8 cellular contexts compared by ENCODE assay signal in the genomic region with DNA sequence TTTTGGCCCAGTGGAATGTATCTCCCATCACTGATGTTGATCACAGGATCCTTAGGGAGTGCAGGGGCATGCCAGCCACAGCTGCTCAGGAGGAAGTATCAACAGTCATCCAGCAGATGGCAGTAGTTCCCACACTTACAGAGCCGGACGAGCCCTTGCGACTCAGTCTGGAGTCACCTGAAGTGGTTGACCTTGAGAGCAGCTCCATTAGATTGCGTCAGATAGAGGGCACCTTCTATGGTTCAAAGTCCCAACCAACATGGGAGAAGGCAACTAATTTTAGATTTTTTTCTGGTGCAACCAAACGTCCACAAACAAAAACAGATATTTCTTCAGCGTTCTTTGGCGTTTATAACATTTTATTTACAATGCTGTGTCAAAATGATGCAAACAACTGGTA.
DNase-seq lines count a peak whose midpoint lies in the region; ATAC-seq and TF ChIP-seq lines count a peak whose summit lies in the region.

No MANE protein-coding gene starts in this region.

- H4K20me1 ChIP-seq in SK-N-SH (ENCODE audit: insufficient read depth) = no peaks in the 10 kb centered on the region
- H4K20me1 ChIP-seq in smooth muscle cell (ENCODE audit: low read depth) = no peaks in the 10 kb centered on the region

- ATAC-seq in Right ventricle myocardium inferior = peak; percentile 83
- ATAC-seq in HG02798 (IDR thresholded peaks at IDR 0.05; ENCODE audit: poor library complexity, unreplicated experiment) = peak; percentile 95

- no peak overlapping the region for H3K9ac ChIP-seq in SK-N-SH
- no peak overlapping the region for H3K9ac ChIP-seq in smooth muscle cell (ENCODE audit: low read depth)

- no peak overlapping the region for H2AFZ ChIP-seq in SK-N-SH (ENCODE audit: low read depth)
- no peak overlapping the region for H2AFZ ChIP-seq in smooth muscle cell (ENCODE audit: low read depth)

- no peaks in the 10 kb centered on the region for H3F3A ChIP-seq in SK-N-SH (replicated peaks; ENCODE audit: insufficient read depth)
- H3F3A ChIP-seq in smooth muscle cell (ENCODE audit: low read depth) = no peaks in the 10 kb centered on the region

- H3K36me3 ChIP-seq in SK-N-SH (replicated peaks in 1 of 2; ENCODE audit: control insufficient read depth in 1 of 2, insufficient read depth in 2 of 2, low read length in 1 of 2) (no peaks in the 10 kb centered on the region), ascending aorta (no peaks in the 10 kb centered on the region), smooth muscle cell (ENCODE audit: low read depth) (no peaks in the 10 kb centered on the region)

- H3K4me2 ChIP-seq in SK-N-SH (no peak overlapping the region), smooth muscle cell (no peak overlapping the region)

- intact Hi-C loops in Right ventricle myocardium inferior (cut with DNase I) (no loop called here), cardiac septum (cut with DNase I) (loop anchor here (5.0 kb wide), 2 partner anchors 49 to 424 kb away; no protein-coding TSS in a partner anchor), ascending aorta (cut with DNase I) (loop anchor here (2.0 to 5.0 kb wide), 3 partner anchors 59 to 426 kb away; no protein-coding TSS in a partner anchor)

- WGBS in SK-N-SH (ENCODE audit: low lambda C conversion rate) = 33% methylated on average over 7 of the region's 7 CpGs
- 48% methylated on average over 7 of the region's 7 CpGs for WGBS in smooth muscle cell (ENCODE audit: low lambda C conversion rate)

- POLR2A ChIA-PET in SK-N-SH (lab: Yijun Ruan, JAX) = no interaction called here

- TF ChIP-seq EP300 in SK-N-SH (IDR thresholded peaks at IDR 0.05; ENCODE audit: borderline replicate concordance in 1 of 2, low read depth in 1 of 2, low read length in 1 of 2) = no peak

- TF ChIP-seq CTCF in SK-N-SH (IDR thresholded peaks at IDR 0.05) (peak; percentile 81), ascending aorta (IDR thresholded peaks at IDR 0.05) (peak; percentile 69 to 88 (median 84)), smooth muscle cell (IDR thresholded peaks at IDR 0.05; ENCODE audit: borderline replicate concordance, insufficient read depth, poor library complexity, severe bottlenecking) (peak; percentile 76)

- TF ChIP-seq RAD21 in SK-N-SH (IDR thresholded peaks at IDR 0.05; ENCODE audit: low read length) = peak; percentile 74

- DNase-seq in Right ventricle myocardium inferior (ENCODE audit: missing footprints) (no peak), cardiac septum (ENCODE audit: low spot score) (no peak), NCI-H1092 treated with DMSO at 0.1 percent for 48 hours (lab: John Stamatoyannopoulos, UW) (peak; percentile 45), SK-N-SH (peak; percentile 67), ascending aorta (ENCODE audit: low spot score in 2 of 2) (peak; percentile 14 to 69), hypothalamus (lab: John Stamatoyannopoulos, UW) (peak in 41 of 51 donors; percentile 0 to 65 (median 17)), smooth muscle cell (lab: John Stamatoyannopoulos, UW; ENCODE audit: unreplicated experiment) (peak; percentile 4)

- peaks cover 10% of the 10 kb centered on the region; the same call in 1 of the 2 replicates for H3K27me3 ChIP-seq in SK-N-SH (ENCODE audit: insufficient read depth)
- no peaks in the 10 kb centered on the region for H3K27me3 ChIP-seq in ascending aorta
- H3K27me3 ChIP-seq in smooth muscle cell (ENCODE audit: low read depth) = no peaks in the 10 kb centered on the region

- H3K27ac ChIP-seq in SK-N-SH (ENCODE audit: low read depth in 2 of 2, low read length in 1 of 2) = no peak overlapping the region
- H3K27ac ChIP-seq in ascending aorta = no peak overlapping the region
- H3K27ac ChIP-seq in smooth muscle cell (ENCODE audit: low read depth) = no peak overlapping the region

- H3K4me1 ChIP-seq in SK-N-SH (ENCODE audit: control insufficient read depth in 1 of 2, insufficient read depth in 2 of 2, low read depth in 1 of 2, low read length in 1 of 2) (peaks cover 0 to 4% of the 10 kb centered on the region in 2 experiments; a peak in 2 of 4 replicates), ascending aorta (no peaks in the 10 kb centered on the region), smooth muscle cell (ENCODE audit: low read depth) (peaks cover 14% of the 10 kb centered on the region)

- H3K4me3 ChIP-seq in SK-N-SH (ENCODE audit: low read depth in 2 of 2, low read length in 1 of 2) (no peak overlapping the region; a peak in 1 of 4 replicates), ascending aorta (no peak overlapping the region), smooth muscle cell (no peak overlapping the region)

- H3K9me3 ChIP-seq in SK-N-SH (no peaks in the 10 kb centered on the region), ascending aorta (no peaks in the 10 kb centered on the region), smooth muscle cell (replicated peaks; ENCODE audit: low read depth) (no peaks in the 10 kb centered on the region)

- H3K9me2 ChIP-seq in SK-N-SH = no peaks in the 10 kb centered on the region

- no peaks in the 10 kb centered on the region for H3K79me2 ChIP-seq in SK-N-SH (ENCODE audit: insufficient read depth)
- H3K79me2 ChIP-seq in smooth muscle cell (ENCODE audit: low read depth) = no peaks in the 10 kb centered on the region

- CTCF ChIA-PET in SK-N-SH (lab: Yijun Ruan, JAX) = interaction anchor here (0.5 to 3.6 kb wide), 57 partner anchors 10 to 573 kb away, joined by 3 to 27 read pairs (median 4); no protein-coding TSS in a partner anchor

TF ChIP-seq in SK-N-SH, 30 proteins besides CTCF, POLR2A, EP300 and RAD21:
- TF ChIP-seq USF2 (IDR thresholded peaks at IDR 0.05; ENCODE audit: borderline replicate concordance, low read depth, low read length) = no peak
- TF ChIP-seq RCOR1 (IDR thresholded peaks at IDR 0.05; ENCODE audit: low read length) = 0 out of 2 replicates have a peak, but pooled peaks have one; percentile 10
- TF ChIP-seq ELF1 (IDR thresholded peaks at IDR 0.05) = no peak
- TF ChIP-seq FOXM1 (IDR thresholded peaks at IDR 0.05; ENCODE audit: low read depth) = no peak
- TF ChIP-seq MXI1 (IDR thresholded peaks at IDR 0.05; ENCODE audit: low read depth, low read length) = no peak
- TF ChIP-seq SMC3 (IDR thresholded peaks at IDR 0.05; ENCODE audit: low read depth, low read length) = peak; percentile 80
- TF ChIP-seq FOSL2 (IDR thresholded peaks at IDR 0.05; ENCODE audit: borderline replicate concordance, low read depth) = no peak

Comparison
In these comparisons a context has a peak if more than half of its experiments do, and no peak if none do; other contexts are left out.
1. DNase-seq: peak in NCI-H1092 treated with DMSO at 0.1 percent for 48 hours (single experiment), SK-N-SH (single experiment), ascending aorta (2 of 2), hypothalamus (41 of 51) and smooth muscle cell (single experiment); none in Right ventricle myocardium inferior (single experiment) and cardiac septum (single experiment).
2. Peak in every context shown above with its lines, with median percentiles within 50 percentile points of each other: CTCF ChIP-seq.